In genomic region chr12:96237465-96238077, GRCh38 we compare ENCODE assay signal across 7 cellular contexts. TPM values are rescaled to one million over a fixed set of nuclear protein-coding genes. Genes with fewer than 3 reads are reported as not detected.
DNase-seq lines count a peak whose midpoint lies in the region; ATAC-seq and TF ChIP-seq lines count a peak whose summit lies in the region.

No MANE protein-coding gene starts in this region.

- H3K14ac ChIP-seq in neuronal stem cell (ENCODE audit: low read length): no peak overlapping the region

- H3K36me3 ChIP-seq in neuronal stem cell (replicated peaks in 1 of 2; ENCODE audit: control insufficient read depth in 2 of 2, insufficient read depth in 2 of 2, low read length in 2 of 2) (no peaks in the 10 kb centered on the region), tibial artery (no peaks in the 10 kb centered on the region)

- peak overlapping the region; percentile 32 for H3K18ac ChIP-seq in neuronal stem cell (ENCODE audit: low read length)

- peak overlapping the region; percentile 43 to 85 for H3K27ac ChIP-seq in coronary artery
- no peak overlapping the region for H3K27ac ChIP-seq in neuronal stem cell (replicated peaks; ENCODE audit: low read length)
- peak overlapping the region; percentile 52 to 65 for H3K27ac ChIP-seq in tibial artery

- no peaks in the 10 kb centered on the region for H3K79me1 ChIP-seq in neuronal stem cell (ENCODE audit: low read depth, low read length)

- no peak overlapping the region for H4K91ac ChIP-seq in neuronal stem cell (ENCODE audit: low read depth, low read length, poor library complexity)

- H3K4me3 ChIP-seq in coronary artery (peak overlapping the region; percentile 33), neuronal stem cell (ENCODE audit: low read length in 2 of 2) (no peak overlapping the region), tibial artery (no peak overlapping the region)

- no peak overlapping the region for H4K8ac ChIP-seq in neuronal stem cell (ENCODE audit: low read depth, low read length)

- H3K23ac ChIP-seq in neuronal stem cell (ENCODE audit: low read depth, low read length, poor library complexity): no peak overlapping the region

- no CpG with 5 or more reads among the region's 9 CpGs for WGBS in neuronal stem cell (ENCODE audit: extremely low coverage in 2 of 2, insufficient read length in 2 of 2, insufficient replicate concordance in 1 of 2), 2 donors

- no peak overlapping the region for H2BK120ac ChIP-seq in neuronal stem cell (ENCODE audit: low read depth, low read length)

- H3K9me3 ChIP-seq in neuronal stem cell (replicated peaks in 1 of 2; ENCODE audit: control insufficient read depth in 2 of 2, insufficient read depth in 1 of 2, low read depth in 1 of 2, low read length in 2 of 2) (no peaks in the 10 kb centered on the region), tibial artery (no peaks in the 10 kb centered on the region)

- no peak overlapping the region for H2AK5ac ChIP-seq in neuronal stem cell (ENCODE audit: low read depth, low read length)

- no peak overlapping the region for H2BK5ac ChIP-seq in neuronal stem cell (ENCODE audit: low read length)

- H2BK15ac ChIP-seq in neuronal stem cell (ENCODE audit: low read length): no peak overlapping the region

- H3K27me3 ChIP-seq in neuronal stem cell (ENCODE audit: control insufficient read depth in 3 of 3, insufficient read depth in 3 of 3, low read depth in 1 of 3, low read length in 3 of 3) (no peaks in the 10 kb centered on the region), tibial artery (peaks cover 0 to 9% of the 10 kb centered on the region in 2 donors)

- H2AFZ ChIP-seq in neuronal stem cell (ENCODE audit: low read length): no peak overlapping the region

- intact Hi-C loops in tibial artery (cut with DNase I; ENCODE audit: low total_unique reads): loop anchor here (10.0 kb wide), 1 partner anchor 157 kb away; no protein-coding TSS in a partner anchor

- ATAC-seq in GM21528 (IDR thresholded peaks at IDR 0.05; ENCODE audit: low FRiP score, unreplicated experiment): no peak

- no peak overlapping the region for H3K4me2 ChIP-seq in neuronal stem cell (ENCODE audit: insufficient read depth, low read length, poor library complexity, severe bottlenecking)

- H3K9ac ChIP-seq in neuronal stem cell (ENCODE audit: low read depth, low read length, poor library complexity): no peak overlapping the region

- H3K4me1 ChIP-seq in neuronal stem cell (ENCODE audit: control insufficient read depth in 2 of 2, insufficient read depth in 1 of 2, low read depth in 1 of 2, low read length in 2 of 2) (peaks cover 5 to 13% of the 10 kb centered on the region in 2 donors), tibial artery (peaks cover 0 to 66% (median 45%) of the 10 kb centered on the region in 4 donors)

- no peak overlapping the region for H3K4ac ChIP-seq in neuronal stem cell (ENCODE audit: low read length)

- TF ChIP-seq CTCF in coronary artery (IDR thresholded peaks at IDR 0.05): no peak
- no peak for TF ChIP-seq CTCF in tibial artery (IDR thresholded peaks at IDR 0.05)

- DNase-seq in M059J (ENCODE audit: low read depth) (peak; percentile 97), coronary artery (ENCODE audit: low spot score) (peak; percentile 89), neuronal stem cell (ENCODE audit: low spot score) (no peak), tibial artery (peak; percentile 87 to 88), NCI-H1048 (lab: John Stamatoyannopoulos, UW) (no peak)
- peak; percentile 50 to 58 for DNase-seq in activated CD4-positive, alpha-beta T cell treated with anti-CD3 and anti-CD28 coated beads for 4 hours

- H2BK12ac ChIP-seq in neuronal stem cell (ENCODE audit: low read length): no peak overlapping the region

RNA-seq across cellular contexts. Expression of gene ELK3, which starts 43.4 kb away (rescaled TPM):
- total RNA-seq in M059J (2014; rRNA removed; shearing (Covaris generic)): 20.9 and 34.9 TPM in 2 replicates
- polyA plus RNA-seq in neuronal stem cell (2013, experiment 1 of 2): 6.3 TPM
- polyA plus RNA-seq in neuronal stem cell (2013, experiment 2 of 2): 6.6 TPM

Comparison
In these comparisons a context has a peak if more than half of its experiments do, and no peak if none do; other contexts are left out.
1. DNase-seq: peak in M059J (single experiment), activated CD4-positive, alpha-beta T cell treated with anti-CD3 and anti-CD28 coated beads for 4 hours (2 of 2), coronary artery (single experiment) and tibial artery (2 of 2); none in neuronal stem cell (single experiment) and NCI-H1048 (single experiment).